In the genomic region with DNA sequence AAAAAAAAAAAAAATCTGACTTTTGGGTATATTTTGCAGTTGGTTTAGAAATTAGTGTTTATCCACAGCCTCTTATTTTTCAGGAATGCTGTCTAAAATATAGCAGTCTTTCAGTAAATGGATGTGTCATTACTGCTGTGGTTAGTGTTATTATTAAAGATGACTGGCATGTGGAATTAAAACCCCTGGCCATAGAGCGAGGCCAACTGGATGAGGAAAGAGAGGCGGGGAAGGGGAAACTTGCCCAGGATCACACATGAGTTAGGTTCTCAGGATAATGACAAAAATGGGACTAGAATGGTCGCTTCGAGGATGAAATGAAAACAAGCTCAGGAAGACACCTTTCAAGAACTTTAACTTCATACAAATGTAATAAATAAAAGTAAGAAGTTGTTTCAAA, we compare ENCODE assay signal across 24 cellular contexts. TPM values are rescaled to one million over a fixed set of nuclear protein-coding genes. Genes with fewer than 3 reads are reported as not detected.
"Had no signal": no experiment of that assay in that cellular context is flagged by ENCODE, and none has a peak within 500 bp of the region (broad histone marks: within the 10 kb centered on the region; RNA-seq: fewer than 3 reads in every experiment).

No MANE protein-coding gene starts in this region.

- ATAC-seq: naive thymus-derived CD4-positive, alpha-beta T cell; natural killer cell treated with Interleukin-12 subunit alpha and Interleukin-12 subunit beta and Interleukin-15 and Interleukin-18, amount 100 ng/mL, for 72 hours; pancreas; right cardiac atrium; sciatic nerve; stimulated activated effector memory CD8-positive, alpha-beta T cell treated with anti-CD3 and anti-CD28 coated beads, Interleukin-12 subunit alpha, Interleukin-12 subunit beta, amount 100 ng/mL, for 72 hours had no signal

- H3K27me3 Mint-ChIP-seq: type B pancreatic cell had no signal

- H3K27ac Mint-ChIP-seq: mesothelial cell of epicardium; naive thymus-derived CD4-positive, alpha-beta T cell; natural killer cell treated with Interleukin-12 subunit alpha and Interleukin-12 subunit beta and Interleukin-15 and Interleukin-18, amount 100 ng/mL, for 72 hours; stimulated activated effector memory CD8-positive, alpha-beta T cell treated with anti-CD3 and anti-CD28 coated beads, Interleukin-12 subunit alpha, Interleukin-12 subunit beta, amount 100 ng/mL, for 72 hours; stimulated activated naive CD8-positive, alpha-beta T cell treated with anti-CD3 and anti-CD28 coated beads, Interleukin-15, Interleukin-2, amounts not matched to agents 100 ng/mL and 50 ng/mL, for 24 hours; type B pancreatic cell had no signal

- H3K27me3 ChIP-seq: pancreas, tibial nerve, uterus had no signal

- DNase-seq: islet precursor cell; left ventricle myocardium inferior; mesendoderm; naive thymus-derived CD4-positive, alpha-beta T cell; nucleus accumbens; pancreas; posterior cingulate gyrus; retina; right cardiac atrium; small intestine; spleen; stimulated activated CD4-positive, alpha-beta T cell treated with anti-CD3 and anti-CD28 coated beads, Interleukin-4, amount 100 ng/mL, for 24 hours; stimulated activated naive CD4-positive, alpha-beta T cell; substantia nigra; uterus had no signal

- H3K9me3 ChIP-seq: prostate gland, spleen, tibial nerve, uterus had no signal

- H3K4me1 Mint-ChIP-seq: stimulated activated effector memory CD8-positive, alpha-beta T cell treated with anti-CD3 and anti-CD28 coated beads, Interleukin-12 subunit alpha, Interleukin-12 subunit beta, amount 100 ng/mL, for 72 hours had no signal

- H3K36me3 Mint-ChIP-seq: mesothelial cell of epicardium; naive thymus-derived CD4-positive, alpha-beta T cell; natural killer cell treated with Interleukin-12 subunit alpha and Interleukin-12 subunit beta and Interleukin-15 and Interleukin-18, amount 100 ng/mL, for 72 hours; stimulated activated effector memory CD8-positive, alpha-beta T cell treated with anti-CD3 and anti-CD28 coated beads, Interleukin-12 subunit alpha, Interleukin-12 subunit beta, amount 100 ng/mL, for 72 hours; type B pancreatic cell had no signal

- H3K36me3 ChIP-seq: left ventricle myocardium inferior, pancreas, prostate gland, spleen, tibial nerve, uterus had no signal

- H3K4me3 ChIP-seq: left ventricle myocardium inferior, lung, pancreas, prostate gland, spleen, tibial nerve, uterus had no signal

- H3K27ac ChIP-seq: left ventricle myocardium inferior, pancreas, prostate gland, spleen, tibial nerve, uterus had no signal

- H3K4me1 ChIP-seq: left ventricle myocardium inferior, prostate gland, uterus had no signal

- H3K9me3 Mint-ChIP-seq: natural killer cell treated with Interleukin-12 subunit alpha and Interleukin-12 subunit beta and Interleukin-15 and Interleukin-18, amount 100 ng/mL, for 72 hours; stimulated activated effector memory CD8-positive, alpha-beta T cell treated with anti-CD3 and anti-CD28 coated beads, Interleukin-12 subunit alpha, Interleukin-12 subunit beta, amount 100 ng/mL, for 72 hours; type B pancreatic cell had no signal

- H3K4me3 Mint-ChIP-seq: mesothelial cell of epicardium; naive thymus-derived CD4-positive, alpha-beta T cell; natural killer cell treated with Interleukin-12 subunit alpha and Interleukin-12 subunit beta and Interleukin-15 and Interleukin-18, amount 100 ng/mL, for 72 hours; stimulated activated effector memory CD8-positive, alpha-beta T cell treated with anti-CD3 and anti-CD28 coated beads, Interleukin-12 subunit alpha, Interleukin-12 subunit beta, amount 100 ng/mL, for 72 hours; stimulated activated naive CD8-positive, alpha-beta T cell treated with anti-CD3 and anti-CD28 coated beads, Interleukin-15, Interleukin-2, amounts not matched to agents 100 ng/mL and 50 ng/mL, for 24 hours; type B pancreatic cell had no signal

RNA-seq across cellular contexts. Expression of gene APCDD1, which starts 57.4 kb away (rescaled TPM):
- total RNA-seq: natural killer cell treated with Interleukin-12 subunit alpha and Interleukin-12 subunit beta and Interleukin-15 and Interleukin-18, amount 100 ng/mL, for 72 hours had no signal
- polyA plus RNA-seq: naive thymus-derived CD4-positive, alpha-beta T cell had no signal
